Comparison of ENCODE assay signal across 9 cellular contexts in genomic region chr3:5309602-5310001, GRCh38.
"Had no signal": no experiment of that assay in that cellular context is flagged by ENCODE, and none has a peak within 500 bp of the region (broad histone marks: within the 10 kb centered on the region; RNA-seq: fewer than 3 reads in every experiment).

No MANE protein-coding gene starts in this region.

- H3K27me3 Mint-ChIP-seq: IgD-negative memory B cell had no signal

- H3K27ac ChIP-seq: GM23248, HL-60 had no signal

- DNase-seq: GM23248, GOT3, H7, KBM-7 had no signal

- ATAC-seq: HCT116, HepG2 had no signal

- H3K9me3 Mint-ChIP-seq: HFFc6, IgD-negative memory B cell had no signal

- H3K4me3 Mint-ChIP-seq: HFFc6, IgD-negative memory B cell had no signal

- H3K36me3 Mint-ChIP-seq: IgD-negative memory B cell had no signal

- H3K27ac Mint-ChIP-seq: HFFc6 had no signal
